ENCODE assay signal across 8 cellular contexts in the genomic region with DNA sequence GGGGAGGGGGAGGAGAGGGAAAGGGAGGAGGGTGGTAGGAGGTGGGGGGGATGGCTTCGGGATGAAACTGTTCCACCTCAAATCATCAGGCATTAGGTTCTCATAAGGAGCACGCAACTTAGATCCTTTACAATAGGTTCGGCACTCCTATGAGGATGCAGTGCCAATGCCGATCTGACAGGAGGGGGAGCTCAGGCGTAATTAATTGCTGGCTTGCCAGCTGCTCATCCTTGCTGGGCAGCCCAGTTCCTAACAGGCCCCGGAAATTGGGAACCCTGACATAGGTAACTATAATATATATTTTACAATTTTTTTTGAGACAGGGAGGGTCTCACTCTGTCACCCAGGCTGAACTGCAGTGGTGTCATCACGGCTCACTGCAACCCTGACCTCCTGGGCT.
DNase-seq lines count a peak whose midpoint lies in the region; ATAC-seq and TF ChIP-seq lines count a peak whose summit lies in the region.
"Had no signal": no experiment of that assay in that cellular context is flagged by ENCODE, and none has a peak within 500 bp of the region (broad histone marks: within the 10 kb centered on the region; RNA-seq: fewer than 3 reads in every experiment).

No MANE protein-coding gene starts in this region.

- DNase-seq in G401 (ENCODE audit: low spot score), result peak; percentile 28
- DNase-seq in MV-4-11 (lab: John Stamatoyannopoulos, UW), result peak; percentile 13
- DNase-seq in endothelial cell (ENCODE audit: low spot score), result peak; percentile 40
- peak; percentile 10 for DNase-seq in occipital lobe (lab: John Stamatoyannopoulos, UW)
- DNase-seq in activated T-cell treated with anti-CD3 and anti-CD28 coated beads for 4 hours, result no peak
- DNase-seq in stimulated activated CD4-positive, alpha-beta T cell treated with anti-CD3 and anti-CD28 coated beads, Interleukin-4, amount 100 ng/mL, for 1 hour, result no peak
- DNase-seq: NCI-H2227 treated with DMSO at 0.1 percent for 48 hours had no signal

- H3K4me3 Mint-ChIP-seq in endothelial cell (ENCODE audit: unreplicated experiment), result no peak overlapping the region

- no peaks in the 10 kb centered on the region for H3K4me1 Mint-ChIP-seq in endothelial cell (ENCODE audit: unreplicated experiment)

- no peaks in the 10 kb centered on the region for H3K36me3 Mint-ChIP-seq in endothelial cell (ENCODE audit: low read depth, unreplicated experiment)

- peak; percentile 24 for TF ChIP-seq CTCF in endothelial cell (IDR thresholded peaks at IDR 0.05; ENCODE audit: unreplicated experiment)

- peaks cover 3% of the 10 kb centered on the region for H3K27me3 Mint-ChIP-seq in endothelial cell (ENCODE audit: unreplicated experiment)

- H3K27ac Mint-ChIP-seq in endothelial cell (ENCODE audit: unreplicated experiment), result no peak overlapping the region

- no peaks in the 10 kb centered on the region for H3K9me3 Mint-ChIP-seq in endothelial cell (ENCODE audit: unreplicated experiment)

- no peak for ATAC-seq in HG03135 (IDR thresholded peaks at IDR 0.05; ENCODE audit: unreplicated experiment)

- in situ Hi-C loops in G401 (cut with HindIII; ENCODE audit: low sequenced_read_pairs), result no loop called here

Comparison
In these comparisons a context has a peak if more than half of its experiments do, and no peak if none do; other contexts are left out.
1. DNase-seq: peak in G401 (single experiment), MV-4-11 (single experiment), endothelial cell (single experiment) and occipital lobe (single experiment); none in activated T-cell treated with anti-CD3 and anti-CD28 coated beads for 4 hours (single experiment) and stimulated activated CD4-positive, alpha-beta T cell treated with anti-CD3 and anti-CD28 coated beads, Interleukin-4, amount 100 ng/mL, for 1 hour (single experiment).